12 cellular contexts compared by ENCODE assay signal in the genomic region with DNA sequence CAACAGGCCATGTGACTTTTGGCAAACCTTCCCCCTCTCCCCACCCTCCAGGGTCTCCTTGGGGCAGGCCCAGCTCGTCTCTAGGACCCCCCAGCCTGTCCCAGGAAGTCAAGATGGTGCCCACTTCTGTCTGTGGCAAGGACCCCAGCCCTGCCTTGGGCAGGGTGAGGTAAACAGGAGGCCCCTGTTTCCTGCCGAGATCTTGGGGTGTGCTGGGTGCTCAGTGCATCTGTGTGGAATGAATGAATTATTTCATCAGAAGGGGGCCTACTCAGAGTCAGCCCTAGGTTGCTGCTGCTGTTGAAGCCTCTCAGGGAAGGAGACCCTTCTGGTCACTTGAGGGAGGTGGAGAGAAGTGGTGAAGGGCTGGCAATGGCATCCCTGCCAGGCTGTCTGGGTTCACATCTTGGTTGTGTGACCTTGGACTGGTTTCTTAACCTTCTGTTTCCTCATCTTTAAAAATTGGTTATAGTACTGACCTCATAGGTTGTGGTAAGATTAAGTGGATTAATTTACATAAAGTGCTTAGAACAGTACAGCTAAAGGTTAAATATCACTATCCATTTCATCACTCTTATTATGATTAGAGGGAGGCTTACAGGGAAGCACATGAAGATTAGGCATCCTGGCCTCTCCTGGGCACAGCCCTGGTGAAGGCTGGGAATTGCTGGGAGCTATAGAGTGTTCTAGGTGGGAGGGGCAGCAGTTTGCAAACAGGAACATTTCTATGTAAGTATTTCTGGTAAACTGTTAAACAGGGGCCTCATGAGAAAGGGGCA.
DNase-seq lines count a peak whose midpoint lies in the region; ATAC-seq, FAIRE-seq and TF ChIP-seq lines count a peak whose summit lies in the region.
"Had no signal": no experiment of that assay in that cellular context is flagged by ENCODE, and none has a peak within 500 bp of the region (broad histone marks: within the 10 kb centered on the region; RNA-seq: fewer than 3 reads in every experiment).

No MANE protein-coding gene starts in this region.

- POLR2A ChIA-PET in activated CD4-positive, alpha-beta memory T cell treated with anti-CD3 and anti-CD28 coated beads, Interleukin-2, amount 10 ng/mL, durations not matched to agents 7 days and 5 days (lab: Charles Lee) = interaction anchor here (0.7 to 4.4 kb wide), 6 partner anchors 9 to 150 kb away, joined by 3 to 30 read pairs (median 4); no protein-coding TSS in a partner anchor

- peaks cover 38% of the 10 kb centered on the region for H3K4me1 Mint-ChIP-seq in activated T-cell treated with anti-CD3 and anti-CD28 coated beads, Interleukin-2, amount 50 U/mL, for 72 hours (ENCODE audit: low read depth)
- peaks cover 35% of the 10 kb centered on the region for H3K4me1 Mint-ChIP-seq in activated CD4-positive, alpha-beta memory T cell treated with anti-CD3 and anti-CD28 coated beads, Interleukin-2, amount 10 ng/mL, durations not matched to agents 7 days and 5 days

- H3K4me3 Mint-ChIP-seq in activated T-cell treated with anti-CD3 and anti-CD28 coated beads, Interleukin-2, amount 50 U/mL, for 72 hours = peak overlapping the region; percentile 50 to 61
- peak overlapping the region; percentile 17 for H3K4me3 Mint-ChIP-seq in activated CD4-positive, alpha-beta memory T cell treated with anti-CD3 and anti-CD28 coated beads, Interleukin-2, amount 10 ng/mL, durations not matched to agents 7 days and 5 days

- no peaks in the 10 kb centered on the region for H3K27me3 ChIP-seq in subcutaneous abdominal adipose tissue (ENCODE audit: control insufficient read depth in 5 of 5, insufficient read depth in 4 of 5, low read length in 5 of 5)
- H3K27me3 ChIP-seq: MG63 had no signal

- peak overlapping the region; percentile 3 to 40 for H3K27ac ChIP-seq in kidney (ENCODE audit: low read depth in 2 of 2, low read length in 2 of 2)
- peak overlapping the region; percentile 90 for H3K27ac ChIP-seq in subcutaneous abdominal adipose tissue (ENCODE audit: low read depth, low read length)

- H3K9me3 ChIP-seq in kidney (ENCODE audit: control insufficient read depth in 1 of 2, low read length in 2 of 2) = no peaks in the 10 kb centered on the region
- H3K9me3 ChIP-seq in subcutaneous abdominal adipose tissue (ENCODE audit: control insufficient read depth in 5 of 5, low read length in 5 of 5) = no peaks in the 10 kb centered on the region
- H3K9me3 ChIP-seq: MG63 had no signal

- H3K4me3 ChIP-seq in kidney (ENCODE audit: low read length in 2 of 2) (no peak overlapping the region), subcutaneous abdominal adipose tissue (ENCODE audit: low read depth in 1 of 5, low read length in 5 of 5) (no peak overlapping the region)
- H3K4me3 ChIP-seq: MG63 had no signal

- no peaks in the 10 kb centered on the region for H3K27me3 Mint-ChIP-seq in activated T-cell treated with anti-CD3 and anti-CD28 coated beads, Interleukin-2, amount 50 U/mL, for 72 hours (ENCODE audit: low read depth)
- no peaks in the 10 kb centered on the region for H3K27me3 Mint-ChIP-seq in activated CD4-positive, alpha-beta memory T cell treated with anti-CD3 and anti-CD28 coated beads, Interleukin-2, amount 10 ng/mL, durations not matched to agents 7 days and 5 days

- peak; percentile 20 to 36 for ATAC-seq in activated T-cell treated with anti-CD3 and anti-CD28 coated beads, Interleukin-2, amount 50 U/mL, for 72 hours (replicated peaks in 1 of 2)
- no peak for ATAC-seq in HG02973 (IDR thresholded peaks at IDR 0.05; ENCODE audit: unreplicated experiment)
- ATAC-seq in GM19467 (IDR thresholded peaks at IDR 0.05; ENCODE audit: unreplicated experiment) = no peak

- no peak for TF ChIP-seq CTCF in kidney (IDR thresholded peaks at IDR 0.05; ENCODE audit: borderline replicate concordance, extremely low read depth, insufficient read depth)

- H3K36me3 ChIP-seq in kidney (ENCODE audit: control insufficient read depth in 1 of 2, insufficient read depth in 2 of 2, low read length in 2 of 2) (peaks cover 10 to 12% of the 10 kb centered on the region in 2 donors), subcutaneous abdominal adipose tissue (ENCODE audit: control insufficient read depth in 5 of 5, insufficient read depth in 5 of 5, low read length in 5 of 5) (peaks cover 0 to 35% (median 28%) of the 10 kb centered on the region in 5 donors)

- H3K4me1 ChIP-seq in kidney (ENCODE audit: control insufficient read depth in 1 of 2, insufficient read depth in 1 of 2, low read depth in 1 of 2, low read length in 2 of 2) = peaks cover 36 to 38% of the 10 kb centered on the region in 2 donors
- peaks cover 24 to 95% (median 80%) of the 10 kb centered on the region in 5 donors for H3K4me1 ChIP-seq in subcutaneous abdominal adipose tissue (ENCODE audit: control insufficient read depth in 5 of 5, insufficient read depth in 5 of 5, low read length in 5 of 5)

- H3K9ac ChIP-seq in kidney (ENCODE audit: low read length in 2 of 2) (no peak overlapping the region), subcutaneous abdominal adipose tissue (ENCODE audit: low read length in 5 of 5) (peak overlapping the region in 3 of 5 donors; percentile 28 to 66 (median 64))

- peak overlapping the region; percentile 88 for H3K27ac Mint-ChIP-seq in activated T-cell treated with anti-CD3 and anti-CD28 coated beads, Interleukin-2, amount 50 U/mL, for 72 hours
- peak overlapping the region; percentile 60 for H3K27ac Mint-ChIP-seq in activated CD4-positive, alpha-beta memory T cell treated with anti-CD3 and anti-CD28 coated beads, Interleukin-2, amount 10 ng/mL, durations not matched to agents 7 days and 5 days

- in situ Hi-C loops in KBM-7 (cut with MboI; ENCODE audit: low pct_unique_long_range_greater_than_20kb, low sequenced_read_pairs) = no loop called here

- H3K36me3 Mint-ChIP-seq in activated T-cell treated with anti-CD3 and anti-CD28 coated beads, Interleukin-2, amount 50 U/mL, for 72 hours (ENCODE audit: insufficient read depth in 2 of 2) = no peaks in the 10 kb centered on the region
- H3K36me3 Mint-ChIP-seq in activated CD4-positive, alpha-beta memory T cell treated with anti-CD3 and anti-CD28 coated beads, Interleukin-2, amount 10 ng/mL, durations not matched to agents 7 days and 5 days (ENCODE audit: low read depth) = peaks cover 5% of the 10 kb centered on the region

- FAIRE-seq in kidney (lab: Jason Lieb, UNC) = no peak

- H3K9me3 Mint-ChIP-seq in activated T-cell treated with anti-CD3 and anti-CD28 coated beads, Interleukin-2, amount 50 U/mL, for 72 hours = no peaks in the 10 kb centered on the region
- H3K9me3 Mint-ChIP-seq in activated CD4-positive, alpha-beta memory T cell treated with anti-CD3 and anti-CD28 coated beads, Interleukin-2, amount 10 ng/mL, durations not matched to agents 7 days and 5 days = no peaks in the 10 kb centered on the region

- intact Hi-C loops in kidney (cut with DNase I) = no loop called here

- CTCF ChIA-PET in activated CD4-positive, alpha-beta memory T cell treated with anti-CD3 and anti-CD28 coated beads, Interleukin-2, amount 10 ng/mL, durations not matched to agents 7 days and 5 days (lab: Charles Lee) = interaction anchor here (0.8 to 1.4 kb wide), 5 partner anchors 9 to 61 kb away, joined by 3 to 5 read pairs (median 4); no protein-coding TSS in a partner anchor

- DNase-seq in activated T-cell treated with anti-CD3 and anti-CD28 coated beads, Interleukin-2, amount 50 U/mL, for 72 hours = no peak
- DNase-seq in activated T-cell treated with anti-CD3 and anti-CD28 coated beads, Interleukin-2, amount 50 U/mL, for 48 hours = no peak
- DNase-seq in activated CD4-positive, alpha-beta memory T cell treated with anti-CD3 and anti-CD28 coated beads, Interleukin-2, amount 10 ng/mL, durations not matched to agents 7 days and 5 days = no peak
- DNase-seq in kidney (no peak), KBM-7 (no peak)
- DNase-seq: activated effector memory CD4-positive, alpha-beta T cell treated with Interleukin-2 at 50 U/mL for 16 hours; AML-193; MG63; posterior cingulate gyrus had no signal

Comparison
In these comparisons a context has a peak if more than half of its experiments do, and no peak if none do; other contexts are left out.
1. ATAC-seq: peak in activated T-cell treated with anti-CD3 and anti-CD28 coated beads, Interleukin-2, amount 50 U/mL, for 72 hours (2 of 2); none in HG02973 (single experiment) and GM19467 (single experiment).
2. H3K9ac ChIP-seq: peak in subcutaneous abdominal adipose tissue (3 of 5); none in kidney (0 of 2).